In genomic region chr7:110043514-110043913, GRCh38 we compare ENCODE assay signal across 14 cellular contexts.
DNase-seq lines count a peak whose midpoint lies in the region; ATAC-seq and TF ChIP-seq lines count a peak whose summit lies in the region.
"Had no signal": no experiment of that assay in that cellular context is flagged by ENCODE, and none has a peak within 500 bp of the region (broad histone marks: within the 10 kb centered on the region; RNA-seq: fewer than 3 reads in every experiment).

No MANE protein-coding gene starts in this region.

- peak; percentile 63 for DNase-seq in EL
- peak; percentile 25 for DNase-seq in HT1080 (ENCODE audit: low read depth)
- DNase-seq in astrocyte of the spinal cord (ENCODE audit: low read depth, low spot score) = peak; percentile 31
- peak; percentile 2 for DNase-seq in hepatic stellate cell (ENCODE audit: low spot score)
- no peak for DNase-seq in superior temporal gyrus (ENCODE audit: extremely low spot score)
- DNase-seq in activated CD4-positive, alpha-beta T cell treated with anti-CD3 and anti-CD28 coated beads for 48 hours = no peak
- DNase-seq: ACHN; CD4-positive, CD25-positive, alpha-beta regulatory T cell; DMS53; GOT3; H9 had no signal

- ATAC-seq in HG03469 (IDR thresholded peaks at IDR 0.05; ENCODE audit: unreplicated experiment) = no peak
- ATAC-seq in HG03175 (IDR thresholded peaks at IDR 0.05; ENCODE audit: unreplicated experiment) = no peak

- no peak overlapping the region for H3K4me3 ChIP-seq in astrocyte of the spinal cord (ENCODE audit: low read depth, low read length)
- H3K4me3 ChIP-seq: BLaER1 treated with 17β-estradiol and CSF1 and Interleukin-3, amounts not matched to agents 10 nM and 100 nM had no signal

- in situ Hi-C loops in astrocyte of the spinal cord (cut with HindIII; ENCODE audit: low sequenced_read_pairs) = no loop called here

- no peak for TF ChIP-seq CTCF in astrocyte of the spinal cord (IDR thresholded peaks at IDR 0.05; ENCODE audit: low read depth, low read length)

Comparison
In these comparisons a context has a peak if more than half of its experiments do, and no peak if none do; other contexts are left out.
1. DNase-seq: peak in EL (single experiment), HT1080 (single experiment), astrocyte of the spinal cord (single experiment) and hepatic stellate cell (single experiment); none in superior temporal gyrus (single experiment) and activated CD4-positive, alpha-beta T cell treated with anti-CD3 and anti-CD28 coated beads for 48 hours (single experiment).